In the genomic region with DNA sequence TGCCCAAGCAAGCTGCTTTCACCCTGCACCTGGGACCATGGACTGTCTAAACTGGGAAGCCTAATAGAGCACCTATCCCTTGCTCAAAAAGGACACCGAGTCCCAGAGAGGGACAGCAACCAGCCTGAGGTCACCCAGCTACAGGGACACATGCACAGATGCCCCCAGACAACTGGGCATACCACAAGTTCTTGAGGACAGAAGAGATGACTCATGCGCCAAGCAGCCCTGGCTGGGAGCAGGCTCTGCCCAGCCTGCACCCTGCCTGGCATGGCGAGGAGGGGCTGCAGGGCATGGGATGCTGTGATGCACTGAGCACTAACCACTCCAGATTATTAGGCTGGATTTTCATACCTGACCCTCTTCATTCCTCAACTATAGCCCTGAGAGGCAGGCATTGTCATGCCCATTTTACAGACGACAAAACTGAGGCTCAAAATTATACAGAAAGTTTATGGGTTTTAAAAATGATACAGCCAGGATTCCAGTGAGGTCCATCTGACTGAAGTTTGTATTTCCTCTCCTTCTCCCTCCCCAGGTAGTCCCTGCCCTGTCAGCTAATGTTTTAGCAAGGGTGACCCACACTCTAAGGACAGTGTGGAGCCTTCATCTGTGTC, we compare ENCODE assay signal across 21 cellular contexts.
DNase-seq lines count a peak whose midpoint lies in the region; ATAC-seq and TF ChIP-seq lines count a peak whose summit lies in the region.
"Had no signal": no experiment of that assay in that cellular context is flagged by ENCODE, and none has a peak within 500 bp of the region (broad histone marks: within the 10 kb centered on the region; RNA-seq: fewer than 3 reads in every experiment).

No MANE protein-coding gene starts in this region.

- peaks cover 22% of the 10 kb centered on the region for H3K27me3 Mint-ChIP-seq in MCF 10A (ENCODE audit: insufficient read depth, unreplicated experiment)

- H3K4me3 ChIP-seq in mammary epithelial cell (replicated peaks in 1 of 3; ENCODE audit: insufficient read depth in 1 of 3, low read depth in 2 of 3, low read length in 3 of 3), result no peak overlapping the region
- H3K4me3 ChIP-seq: BLaER1 treated with 17β-estradiol and CSF1 and Interleukin-3, amounts not matched to agents 10 nM and 100 nM; gastroesophageal sphincter; GM23338; skin epidermis; suprapubic skin had no signal

- no peaks in the 10 kb centered on the region for H3K79me2 ChIP-seq in mammary epithelial cell (ENCODE audit: insufficient read depth, low read length)

- dilution Hi-C loops in mammary epithelial cell (cut with HindIII; ENCODE audit: low sequenced_read_pairs), result no loop called here

- peak; percentile 77 for ATAC-seq in SK-N-SH treated with all-trans-retinoic acid at 6 μM for 48 hours
- no peak for ATAC-seq in HG02763 (IDR thresholded peaks at IDR 0.05; ENCODE audit: unreplicated experiment)
- ATAC-seq: activated CD4-positive, CD25-positive, alpha-beta regulatory T cell treated with anti-CD3 and anti-CD28 coated beads, Interleukin-2, amount 50 U/mL, for 24 hours; activated CD8-positive, alpha-beta memory T cell treated with anti-CD3 and anti-CD28 coated beads, Interleukin-2, amount 10 ng/mL, durations not matched to agents 7 days and 5 days; gastroesophageal sphincter; GM23338 had no signal

- BruUV-seq in MCF 10A (replicated peaks; lab: Mats Ljungman, UMichigan), result no TSS peak
- BruUV-seq in mammary epithelial cell (replicated peaks; lab: Mats Ljungman, UMichigan), result no TSS peak

- no peaks in the 10 kb centered on the region for H3K4me1 Mint-ChIP-seq in MCF 10A (ENCODE audit: insufficient read depth, unreplicated experiment)
- H3K4me1 Mint-ChIP-seq: activated CD8-positive, alpha-beta memory T cell treated with anti-CD3 and anti-CD28 coated beads, Interleukin-2, amount 10 ng/mL, durations not matched to agents 7 days and 5 days had no signal

- POLR2A ChIA-PET in MCF 10A (lab: Yijun Ruan, JAX), result no interaction called here

- H2AFZ ChIP-seq in mammary epithelial cell (ENCODE audit: low read depth, low read length), result no peak overlapping the region
- H2AFZ ChIP-seq: GM23338 had no signal

- H3K36me3 ChIP-seq in mammary epithelial cell (ENCODE audit: insufficient read depth, low read length), result no peaks in the 10 kb centered on the region
- H3K36me3 ChIP-seq: BLaER1 treated with 17β-estradiol and CSF1 and Interleukin-3, amounts not matched to agents 10 nM and 100 nM; gastroesophageal sphincter; suprapubic skin had no signal

- no peak overlapping the region for H3K27ac ChIP-seq in mammary epithelial cell (ENCODE audit: insufficient read depth, low read depth, low read length)
- H3K27ac ChIP-seq: BLaER1 treated with 17β-estradiol and CSF1 and Interleukin-3, amounts not matched to agents 10 nM and 100 nM; skin epidermis; suprapubic skin had no signal

- H3K27me3 ChIP-seq in mammary epithelial cell (ENCODE audit: insufficient read depth, low read length), result peaks cover 1% of the 10 kb centered on the region
- H3K27me3 ChIP-seq: BLaER1 treated with 17β-estradiol and CSF1 and Interleukin-3, amounts not matched to agents 10 nM and 100 nM; gastroesophageal sphincter; suprapubic skin had no signal

- H3K36me3 Mint-ChIP-seq in MCF 10A (ENCODE audit: insufficient read depth, unreplicated experiment), result no peaks in the 10 kb centered on the region
- H3K36me3 Mint-ChIP-seq: activated CD8-positive, alpha-beta memory T cell treated with anti-CD3 and anti-CD28 coated beads, Interleukin-2, amount 10 ng/mL, durations not matched to agents 7 days and 5 days had no signal

- H3K27ac Mint-ChIP-seq in MCF 10A (ENCODE audit: low read depth, unreplicated experiment), result no peak overlapping the region
- H3K27ac Mint-ChIP-seq: activated CD8-positive, alpha-beta memory T cell treated with anti-CD3 and anti-CD28 coated beads, Interleukin-2, amount 10 ng/mL, durations not matched to agents 7 days and 5 days; GM23338 had no signal

- CTCF ChIA-PET in MCF 10A (lab: Yijun Ruan, JAX), result interaction anchor here (0.6 kb wide), 1 partner anchor 8 kb away, joined by 3 read pairs; no protein-coding TSS in a partner anchor
- CTCF ChIA-PET in mammary epithelial cell (lab: Charles Lee; ENCODE audit: low non-redundant PET), result no interaction called here

- H3K9me3 ChIP-seq in mammary epithelial cell (replicated peaks; ENCODE audit: insufficient read depth, low read length), result no peaks in the 10 kb centered on the region
- H3K9me3 ChIP-seq: gastroesophageal sphincter, suprapubic skin had no signal

- H3K9me3 Mint-ChIP-seq in MCF 10A (ENCODE audit: unreplicated experiment), result peaks cover 9% of the 10 kb centered on the region
- H3K9me3 Mint-ChIP-seq: GM23338 had no signal

- no peak overlapping the region for H3K9ac ChIP-seq in mammary epithelial cell (ENCODE audit: insufficient read depth, low read length)
- H3K9ac ChIP-seq: BLaER1 treated with 17β-estradiol and CSF1 and Interleukin-3, amounts not matched to agents 10 nM and 100 nM had no signal

- no peaks in the 10 kb centered on the region for H4K20me1 ChIP-seq in mammary epithelial cell (ENCODE audit: insufficient read depth, low read length)
- H4K20me1 ChIP-seq: BLaER1 treated with 17β-estradiol and CSF1 and Interleukin-3, amounts not matched to agents 10 nM and 100 nM had no signal

- no peak overlapping the region for H3K4me2 ChIP-seq in mammary epithelial cell (ENCODE audit: insufficient read depth, low read depth, low read length)
- H3K4me2 ChIP-seq: BLaER1 treated with 17β-estradiol and CSF1 and Interleukin-3, amounts not matched to agents 10 nM and 100 nM; GM23338 had no signal

- H3K4me1 ChIP-seq in mammary epithelial cell (ENCODE audit: insufficient read depth, low read length), result peaks cover 4% of the 10 kb centered on the region

- intact Hi-C loops in MCF 10A (cut with micrococcal nuclease), result no loop called here
- intact Hi-C loops in mammary epithelial cell (cut with micrococcal nuclease), result no loop called here

- in situ Hi-C loops in mammary epithelial cell (cut with MboI; ENCODE audit: low sequenced_read_pairs in 2 of 2), result no loop called here

- H3K4me3 Mint-ChIP-seq in MCF 10A (ENCODE audit: unreplicated experiment), result no peak overlapping the region
- H3K4me3 Mint-ChIP-seq: activated CD8-positive, alpha-beta memory T cell treated with anti-CD3 and anti-CD28 coated beads, Interleukin-2, amount 10 ng/mL, durations not matched to agents 7 days and 5 days; GM23338 had no signal

- TF ChIP-seq CTCF in MCF 10A (IDR thresholded peaks at IDR 0.05; ENCODE audit: unreplicated experiment) (no peak), mammary epithelial cell (conservative IDR thresholded peaks at IDR 0.05 in 1 of 2, IDR thresholded peaks at IDR 0.05 in 1 of 2; ENCODE audit: extremely low read depth in 1 of 2, insufficient read depth in 1 of 2, low read depth in 1 of 2, low read length in 2 of 2) (no peak)

- DNase-seq in MCF 10A (ENCODE audit: unreplicated experiment), result peak; percentile 24
- no peak for DNase-seq in mammary epithelial cell
- peak; percentile 65 for DNase-seq in mesenteric fat pad (ENCODE audit: low spot score)
- no peak for DNase-seq in occipital lobe (lab: John Stamatoyannopoulos, UW)
- DNase-seq in D341Med (ENCODE audit: low spot score), result no peak
- no peak for DNase-seq in DMS 273 (lab: John Stamatoyannopoulos, UW; ENCODE audit: unreplicated experiment)
- DNase-seq: 8988T; activated CD8-positive, alpha-beta memory T cell treated with anti-CD3 and anti-CD28 coated beads, Interleukin-2, amount 10 ng/mL, durations not matched to agents 7 days and 5 days; activated effector memory CD4-positive, alpha-beta T cell treated with Interleukin-2 at 50 U/mL for 16 hours; KBM-7; NCI-H1092 treated with DMSO at 0.1 percent for 48 hours; NCI-H2081; T-helper 9 cell had no signal

- WGBS in mammary epithelial cell (ENCODE audit: low coverage, missing lambda C conversion rate), result 93% methylated on average over 4 of the region's 4 CpGs

TF ChIP-seq in SK-N-SH treated with all-trans-retinoic acid at 6 μM for 48 hours, 23 proteins besides CTCF, POLR2A, EP300 and RAD21:
- TF ChIP-seq ISL1 (CRISPR knock-in tag; IDR thresholded peaks at IDR 0.05) (no peak), BACH2 (CRISPR knock-in tag; IDR thresholded peaks at IDR 0.05; ENCODE audit: borderline replicate concordance) (no peak), ARNTL (CRISPR knock-in tag; IDR thresholded peaks at IDR 0.05; ENCODE audit: borderline replicate concordance, low read depth) (no peak), CSDC2 (CRISPR knock-in tag; IDR thresholded peaks at IDR 0.05) (no peak), GLIS3 (CRISPR knock-in tag; IDR thresholded peaks at IDR 0.05) (no peak), SNAI2 (CRISPR knock-in tag; IDR thresholded peaks at IDR 0.05) (no peak), ZNF8 (CRISPR knock-in tag; IDR thresholded peaks at IDR 0.05) (peak; percentile 73; the same call in 1 of the 2 replicates)
- TF ChIP-seq, protein P1, sequence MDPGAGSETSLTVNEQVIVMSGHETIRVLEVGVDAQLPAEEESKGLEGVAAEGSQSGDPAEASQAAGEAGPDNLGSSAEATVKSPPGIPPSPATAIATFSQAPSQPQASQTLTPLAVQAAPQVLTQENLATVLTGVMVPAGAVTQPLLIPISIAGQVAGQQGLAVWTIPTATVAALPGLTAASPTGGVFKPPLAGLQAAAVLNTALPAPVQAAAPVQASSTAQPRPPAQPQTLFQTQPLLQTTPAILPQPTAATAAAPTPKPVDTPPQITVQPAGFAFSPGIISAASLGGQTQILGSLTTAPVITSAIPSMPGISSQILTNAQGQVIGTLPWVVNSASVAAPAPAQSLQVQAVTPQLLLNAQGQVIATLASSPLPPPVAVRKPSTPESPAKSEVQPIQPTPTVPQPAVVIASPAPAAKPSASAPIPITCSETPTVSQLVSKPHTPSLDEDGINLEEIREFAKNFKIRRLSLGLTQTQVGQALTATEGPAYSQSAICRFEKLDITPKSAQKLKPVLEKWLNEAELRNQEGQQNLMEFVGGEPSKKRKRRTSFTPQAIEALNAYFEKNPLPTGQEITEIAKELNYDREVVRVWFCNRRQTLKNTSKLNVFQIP (CRISPR knock-in tag; IDR thresholded peaks at IDR 0.05; ENCODE audit: borderline replicate concordance, low read depth), result no peak

Comparison
In these comparisons a context has a peak if more than half of its experiments do, and no peak if none do; other contexts are left out.
1. DNase-seq: peak in MCF 10A (single experiment) and mesenteric fat pad (single experiment); none in mammary epithelial cell (single experiment), occipital lobe (single experiment), D341Med (single experiment) and DMS 273 (single experiment).